ENCODE assay signal across 26 cellular contexts in genomic region chr4:172997851-172998250, GRCh38.
A peak's percentile ranks its signal among the peaks of the same experiment; 100 is the strongest.
DNase-seq lines count a peak whose midpoint lies in the region; ATAC-seq, FAIRE-seq and TF ChIP-seq lines count a peak whose summit lies in the region.
"Had no signal": no experiment of that assay in that cellular context is flagged by ENCODE, and none has a peak within 500 bp of the region (broad histone marks: within the 10 kb centered on the region; RNA-seq: fewer than 3 reads in every experiment).

No MANE protein-coding gene starts in this region.

- H3K27me3 ChIP-seq in CD8-positive, alpha-beta memory T cell (ENCODE audit: insufficient read depth, low read length, poor library complexity, severe bottlenecking), result no peaks in the 10 kb centered on the region
- H3K27me3 ChIP-seq in RWPE2 (ENCODE audit: insufficient read depth, poor library complexity, severe bottlenecking), result no peaks in the 10 kb centered on the region
- no peaks in the 10 kb centered on the region for H3K27me3 ChIP-seq in osteoblast (ENCODE audit: insufficient read depth, low read length)
- H3K27me3 ChIP-seq: testis had no signal

- CTCF ChIA-PET in CD8-positive, alpha-beta memory T cell (lab: Charles Lee), result no interaction called here

- H3K9me3 Mint-ChIP-seq in CD8-positive, alpha-beta memory T cell, result no peaks in the 10 kb centered on the region
- no peaks in the 10 kb centered on the region for H3K9me3 Mint-ChIP-seq in natural killer cell treated with Interleukin-12 subunit alpha and Interleukin-12 subunit beta and Interleukin-15 and Interleukin-18, amount 100 ng/mL, for 72 hours
- H3K9me3 Mint-ChIP-seq: activated naive CD8-positive, alpha-beta T cell treated with anti-CD3 and anti-CD28 coated beads, Interleukin-2, amount 50 U/mL, for 24 hours; nephron progenitor cell had no signal

- no peaks in the 10 kb centered on the region for H4K20me1 ChIP-seq in osteoblast (ENCODE audit: insufficient read depth, low read length)

- no peaks in the 10 kb centered on the region for H3K36me3 ChIP-seq in CD8-positive, alpha-beta memory T cell (ENCODE audit: insufficient read depth, low read length)
- H3K36me3 ChIP-seq in RWPE2 (ENCODE audit: low read depth), result no peaks in the 10 kb centered on the region
- H3K36me3 ChIP-seq in osteoblast (ENCODE audit: insufficient read depth, low read length), result no peaks in the 10 kb centered on the region

- H3K27me3 Mint-ChIP-seq in CD8-positive, alpha-beta memory T cell, result peaks cover 13 to 38% of the 10 kb centered on the region in 2 donors
- H3K27me3 Mint-ChIP-seq in natural killer cell treated with Interleukin-12 subunit alpha and Interleukin-12 subunit beta and Interleukin-15 and Interleukin-18, amount 100 ng/mL, for 72 hours, result peaks cover 9 to 13% of the 10 kb centered on the region in 2 donors

- POLR2A ChIA-PET in CD8-positive, alpha-beta memory T cell (lab: Charles Lee), result no interaction called here

- no peak overlapping the region for H3K27ac Mint-ChIP-seq in CD8-positive, alpha-beta memory T cell
- no peak overlapping the region for H3K27ac Mint-ChIP-seq in natural killer cell treated with Interleukin-12 subunit alpha and Interleukin-12 subunit beta and Interleukin-15 and Interleukin-18, amount 100 ng/mL, for 72 hours
- H3K27ac Mint-ChIP-seq: activated naive CD8-positive, alpha-beta T cell treated with anti-CD3 and anti-CD28 coated beads, Interleukin-2, amount 50 U/mL, for 24 hours; immature natural killer cell had no signal

- no peaks in the 10 kb centered on the region for H3K36me3 Mint-ChIP-seq in CD8-positive, alpha-beta memory T cell
- H3K36me3 Mint-ChIP-seq in natural killer cell treated with Interleukin-12 subunit alpha and Interleukin-12 subunit beta and Interleukin-15 and Interleukin-18, amount 100 ng/mL, for 72 hours, result no peaks in the 10 kb centered on the region
- H3K36me3 Mint-ChIP-seq: immature natural killer cell had no signal

- no peak overlapping the region for H3K4me3 Mint-ChIP-seq in CD8-positive, alpha-beta memory T cell
- no peak overlapping the region for H3K4me3 Mint-ChIP-seq in natural killer cell treated with Interleukin-12 subunit alpha and Interleukin-12 subunit beta and Interleukin-15 and Interleukin-18, amount 100 ng/mL, for 72 hours
- H3K4me3 Mint-ChIP-seq: activated naive CD8-positive, alpha-beta T cell treated with anti-CD3 and anti-CD28 coated beads, Interleukin-2, amount 50 U/mL, for 24 hours; immature natural killer cell; nephron progenitor cell had no signal

- no peak overlapping the region for H2AFZ ChIP-seq in osteoblast (ENCODE audit: low read length)
- H2AFZ ChIP-seq: GM23248 had no signal

- DNase-seq in CD8-positive, alpha-beta memory T cell, result no peak
- DNase-seq in RWPE2 (ENCODE audit: low spot score) (no peak), epithelial cell of esophagus (ENCODE audit: low read depth) (peak; percentile 66), osteoblast (ENCODE audit: insufficient read length, low spot score, missing footprints) (peak; percentile 21), D721Med (ENCODE audit: insufficient read length, low spot score) (no peak), SKM-1 treated with dmso at 0.1 percent for 144 hours (lab: John Stamatoyannopoulos, UW; ENCODE audit: unreplicated experiment) (no peak)
- no peak for DNase-seq in natural killer cell treated with Interleukin-12 subunit alpha and Interleukin-12 subunit beta and Interleukin-15 and Interleukin-18, amount 100 ng/mL, for 72 hours (ENCODE audit: low spot score)
- DNase-seq: activated CD4-positive, alpha-beta T cell treated with anti-CD3 and anti-CD28 coated beads, Interleukin-2, amount 50 U/mL, for 48 hours; activated naive CD4-positive, alpha-beta T cell; activated naive CD8-positive, alpha-beta T cell treated with anti-CD3 and anti-CD28 coated beads, Interleukin-2, amount 50 U/mL, for 24 hours; COR-L47; dermis blood vessel endothelial cell; GM23248; hypothalamus; immature natural killer cell; left colon; NCI-H524 treated with DMSO at 0.1 percent for 48 hours; nephron progenitor cell; stimulated activated naive CD4-positive, alpha-beta T cell treated with Interleukin-2 at 50 U/mL for 16 hours; T-helper 2 cell; testis had no signal

- H3K27ac ChIP-seq in CD8-positive, alpha-beta memory T cell (ENCODE audit: low read depth, low read length), result peak overlapping the region; percentile 35
- peak overlapping the region; percentile 75 for H3K27ac ChIP-seq in RWPE2 (ENCODE audit: poor library complexity, severe bottlenecking)
- H3K27ac ChIP-seq in osteoblast (ENCODE audit: low read depth, low read length), result peak overlapping the region; percentile 85
- H3K27ac ChIP-seq: testis had no signal

- H3K4me1 Mint-ChIP-seq in CD8-positive, alpha-beta memory T cell, result no peaks in the 10 kb centered on the region
- H3K4me1 Mint-ChIP-seq in natural killer cell treated with Interleukin-12 subunit alpha and Interleukin-12 subunit beta and Interleukin-15 and Interleukin-18, amount 100 ng/mL, for 72 hours (ENCODE audit: low read depth in 2 of 2), result no peaks in the 10 kb centered on the region
- H3K4me1 Mint-ChIP-seq: immature natural killer cell had no signal

- no peaks in the 10 kb centered on the region for H3K4me1 ChIP-seq in CD8-positive, alpha-beta memory T cell (ENCODE audit: insufficient read depth, low read length)
- H3K4me1 ChIP-seq in RWPE2 (ENCODE audit: insufficient read depth, poor library complexity, severe bottlenecking) (peaks cover 54% of the 10 kb centered on the region), osteoblast (ENCODE audit: insufficient read depth, low read length) (peaks cover 36% of the 10 kb centered on the region)
- H3K4me1 ChIP-seq: testis had no signal

- no peaks in the 10 kb centered on the region for H3K9me3 ChIP-seq in CD8-positive, alpha-beta memory T cell (ENCODE audit: low read length)
- H3K9me3 ChIP-seq in RWPE2 (ENCODE audit: severe bottlenecking) (no peaks in the 10 kb centered on the region), osteoblast (ENCODE audit: low read depth, low read length) (no peaks in the 10 kb centered on the region)
- H3K9me3 ChIP-seq: testis had no signal

- H3K4me3 ChIP-seq in CD8-positive, alpha-beta memory T cell (ENCODE audit: low read length), result no peak overlapping the region
- H3K4me3 ChIP-seq in RWPE2 (ENCODE audit: severe bottlenecking), result no peak overlapping the region
- no peak overlapping the region for H3K4me3 ChIP-seq in epithelial cell of esophagus (ENCODE audit: low read length)
- H3K4me3 ChIP-seq in osteoblast (ENCODE audit: insufficient read depth, low read length), result no peak overlapping the region
- H3K4me3 ChIP-seq: skin epidermis, testis had no signal

- ATAC-seq in RWPE2 (ENCODE audit: low read depth) (no peak), HG03342 (IDR thresholded peaks at IDR 0.05; ENCODE audit: unreplicated experiment) (no peak)
- ATAC-seq in natural killer cell treated with Interleukin-12 subunit alpha and Interleukin-12 subunit beta and Interleukin-15 and Interleukin-18, amount 100 ng/mL, for 72 hours, result no peak
- ATAC-seq: activated CD4-positive, CD25-positive, alpha-beta regulatory T cell treated with anti-CD3 and anti-CD28 coated beads, Interleukin-2, amount 50 U/mL, for 24 hours; activated naive CD8-positive, alpha-beta T cell treated with anti-CD3 and anti-CD28 coated beads, Interleukin-2, amount 50 U/mL, for 24 hours had no signal

- H3K4me2 ChIP-seq in osteoblast (ENCODE audit: insufficient read depth, low read length), result peak overlapping the region; percentile 79

- no peak for FAIRE-seq in D721Med (lab: Jason Lieb, UNC)
- FAIRE-seq: endometrium, urothelium cell line had no signal

- no peaks in the 10 kb centered on the region for H3K79me2 ChIP-seq in osteoblast (ENCODE audit: insufficient read depth, low read length)

- no peak for TF ChIP-seq CTCF in RWPE2 (IDR thresholded peaks at IDR 0.05; ENCODE audit: poor library complexity, severe bottlenecking)
- no peak for TF ChIP-seq CTCF in epithelial cell of esophagus (IDR thresholded peaks at IDR 0.05; ENCODE audit: insufficient read depth, low read depth, low read length, missing control alignments)
- no peak for TF ChIP-seq CTCF in osteoblast (IDR thresholded peaks at IDR 0.05; ENCODE audit: extremely low read depth, low read depth, low read length)
- TF ChIP-seq CTCF in D721Med (IDR thresholded peaks at IDR 0.05; ENCODE audit: insufficient read depth, missing control alignments), result no peak

Comparison
In these comparisons a context has a peak if more than half of its experiments do, and no peak if none do; other contexts are left out.
1. DNase-seq: peak in epithelial cell of esophagus (single experiment) and osteoblast (single experiment); none in CD8-positive, alpha-beta memory T cell (0 of 5), RWPE2 (single experiment), natural killer cell treated with Interleukin-12 subunit alpha and Interleukin-12 subunit beta and Interleukin-15 and Interleukin-18, amount 100 ng/mL, for 72 hours (single experiment), D721Med (single experiment) and SKM-1 treated with dmso at 0.1 percent for 144 hours (single experiment).
2. H3K27ac ChIP-seq: peak in every context shown above with its lines; median percentile 85 in osteoblast; 75 in RWPE2; 35 in CD8-positive, alpha-beta memory T cell.